18 cellular contexts compared by ENCODE assay signal in the genomic region with DNA sequence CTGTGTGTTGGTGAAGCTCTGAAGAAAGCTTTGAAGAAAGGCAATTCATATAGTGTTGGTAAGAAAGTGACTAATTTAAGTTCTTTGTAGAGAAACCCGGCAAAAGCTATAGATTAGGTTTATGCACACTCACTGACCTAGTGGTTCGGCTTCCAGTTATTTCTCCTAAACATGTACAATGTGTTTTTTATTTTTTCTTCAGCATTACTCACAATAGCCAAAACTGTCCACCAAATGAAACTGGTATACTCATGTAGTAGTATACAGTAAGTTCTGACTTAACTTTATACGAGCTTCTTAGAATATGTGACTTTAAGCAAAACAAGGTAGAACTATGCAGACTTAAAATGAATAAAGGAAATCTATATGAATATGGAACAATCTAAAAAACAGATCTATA. TPM values are rescaled to one million over a fixed set of nuclear protein-coding genes. Genes with fewer than 3 reads are reported as not detected.
DNase-seq lines count a peak whose midpoint lies in the region; ATAC-seq, FAIRE-seq and TF ChIP-seq lines count a peak whose summit lies in the region.
"Had no signal": no experiment of that assay in that cellular context is flagged by ENCODE, and none has a peak within 500 bp of the region (broad histone marks: within the 10 kb centered on the region; RNA-seq: fewer than 3 reads in every experiment).

No MANE protein-coding gene starts in this region.

- H3K4me1 Mint-ChIP-seq in activated CD8-positive, alpha-beta T cell treated with anti-CD3 and anti-CD28 coated beads for 36 hours (ENCODE audit: low read depth) = peaks cover 26% of the 10 kb centered on the region
- no peaks in the 10 kb centered on the region for H3K4me1 Mint-ChIP-seq in activated CD8-positive, alpha-beta T cell treated with anti-CD3 and anti-CD28 coated beads, Interleukin-2, amount 10 ng/mL, durations not matched to agents 7 days and 5 days (ENCODE audit: low read depth)
- peaks cover 10% of the 10 kb centered on the region for H3K4me1 Mint-ChIP-seq in activated T-helper 17 cell treated with anti-CD3 and anti-CD28 coated beads, Interleukin-2, amount 50 U/mL, for 72 hours
- H3K4me1 Mint-ChIP-seq: GM23338, H9 had no signal

- WGBS in ovary, 3 donors = 94 to 97% (median 95%) methylated on average over 3 of the region's 3 CpGs

- no peak for DNase-seq in activated CD8-positive, alpha-beta T cell treated with anti-CD3 and anti-CD28 coated beads for 36 hours
- no peak for DNase-seq in activated CD8-positive, alpha-beta T cell treated with anti-CD3 and anti-CD28 coated beads, Interleukin-2, amount 10 ng/mL, durations not matched to agents 7 days and 5 days
- no peak for DNase-seq in GM18507 (ENCODE audit: extremely low spot score, insufficient read length, low read depth)
- DNase-seq in ovary = no peak
- DNase-seq in ureter (ENCODE audit: low spot score) = no peak
- DNase-seq: 8988T; C1 segment of cervical spinal cord; Caco-2; CD4-positive, alpha-beta memory T cell; DMS153; DND-41; GDM1; H9 had no signal

- no peak overlapping the region for H3K27ac Mint-ChIP-seq in activated CD8-positive, alpha-beta T cell treated with anti-CD3 and anti-CD28 coated beads for 36 hours
- no peak overlapping the region for H3K27ac Mint-ChIP-seq in activated CD8-positive, alpha-beta T cell treated with anti-CD3 and anti-CD28 coated beads, Interleukin-2, amount 10 ng/mL, durations not matched to agents 7 days and 5 days
- no peak overlapping the region for H3K27ac Mint-ChIP-seq in activated T-helper 17 cell treated with anti-CD3 and anti-CD28 coated beads, Interleukin-2, amount 50 U/mL, for 72 hours
- H3K27ac Mint-ChIP-seq: GM23338, H9 had no signal

- POLR2A ChIA-PET in activated CD8-positive, alpha-beta T cell treated with anti-CD3 and anti-CD28 coated beads for 36 hours (lab: Charles Lee) = interaction anchor here (1.1 kb wide), 1 partner anchor 44 kb away, joined by 5 read pairs; a partner anchor contains a TSS
- POLR2A ChIA-PET in activated CD8-positive, alpha-beta T cell treated with anti-CD3 and anti-CD28 coated beads, Interleukin-2, amount 10 ng/mL, durations not matched to agents 7 days and 5 days (lab: Charles Lee) = no interaction called here

- H3K36me3 ChIP-seq in ovary = no peaks in the 10 kb centered on the region

- peaks cover 9% of the 10 kb centered on the region for H3K9me3 Mint-ChIP-seq in activated CD8-positive, alpha-beta T cell treated with anti-CD3 and anti-CD28 coated beads for 36 hours
- H3K9me3 Mint-ChIP-seq in activated CD8-positive, alpha-beta T cell treated with anti-CD3 and anti-CD28 coated beads, Interleukin-2, amount 10 ng/mL, durations not matched to agents 7 days and 5 days (ENCODE audit: insufficient read depth) = peaks cover 14% of the 10 kb centered on the region
- no peaks in the 10 kb centered on the region for H3K9me3 Mint-ChIP-seq in activated T-helper 17 cell treated with anti-CD3 and anti-CD28 coated beads, Interleukin-2, amount 50 U/mL, for 72 hours

- H3K27me3 Mint-ChIP-seq in activated CD8-positive, alpha-beta T cell treated with anti-CD3 and anti-CD28 coated beads for 36 hours = no peaks in the 10 kb centered on the region
- H3K27me3 Mint-ChIP-seq in activated CD8-positive, alpha-beta T cell treated with anti-CD3 and anti-CD28 coated beads, Interleukin-2, amount 10 ng/mL, durations not matched to agents 7 days and 5 days (ENCODE audit: low read depth) = no peaks in the 10 kb centered on the region
- no peaks in the 10 kb centered on the region for H3K27me3 Mint-ChIP-seq in activated T-helper 17 cell treated with anti-CD3 and anti-CD28 coated beads, Interleukin-2, amount 50 U/mL, for 72 hours
- H3K27me3 Mint-ChIP-seq: CD4-positive, alpha-beta memory T cell had no signal

- no peak for TF ChIP-seq CTCF in activated CD8-positive, alpha-beta T cell treated with anti-CD3 and anti-CD28 coated beads for 36 hours (IDR thresholded peaks at IDR 0.05)
- TF ChIP-seq CTCF in ovary (IDR thresholded peaks at IDR 0.05) = no peak

- H3K27ac ChIP-seq in ovary = no peak overlapping the region
- H3K27ac ChIP-seq: A549 had no signal

- intact Hi-C loops in activated CD8-positive, alpha-beta T cell treated with anti-CD3 and anti-CD28 coated beads for 36 hours (cut with micrococcal nuclease) = no loop called here
- intact Hi-C loops in ovary (cut with DNase I) = no loop called here

- H3K9me3 ChIP-seq in ovary = peaks cover 2 to 4% of the 10 kb centered on the region in 2 donors
- H3K9me3 ChIP-seq: Caco-2 had no signal

- CTCF ChIA-PET in activated CD8-positive, alpha-beta T cell treated with anti-CD3 and anti-CD28 coated beads for 36 hours (lab: Charles Lee) = no interaction called here
- CTCF ChIA-PET in activated CD8-positive, alpha-beta T cell treated with anti-CD3 and anti-CD28 coated beads, Interleukin-2, amount 10 ng/mL, durations not matched to agents 7 days and 5 days (lab: Charles Lee) = no interaction called here

- peaks cover 60% of the 10 kb centered on the region for H3K36me3 Mint-ChIP-seq in activated CD8-positive, alpha-beta T cell treated with anti-CD3 and anti-CD28 coated beads for 36 hours (ENCODE audit: low read depth)
- H3K36me3 Mint-ChIP-seq in activated CD8-positive, alpha-beta T cell treated with anti-CD3 and anti-CD28 coated beads, Interleukin-2, amount 10 ng/mL, durations not matched to agents 7 days and 5 days (ENCODE audit: low read depth) = peaks cover 68% of the 10 kb centered on the region
- peaks cover 96% of the 10 kb centered on the region for H3K36me3 Mint-ChIP-seq in activated T-helper 17 cell treated with anti-CD3 and anti-CD28 coated beads, Interleukin-2, amount 50 U/mL, for 72 hours (ENCODE audit: low read depth)

- no peaks in the 10 kb centered on the region for H3K27me3 ChIP-seq in ovary

- no peak for TF ChIP-seq POLR2A in ovary (IDR thresholded peaks at IDR 0.05)

- no peak overlapping the region for H3K4me3 ChIP-seq in ovary
- H3K4me3 ChIP-seq: A549, GM12878, GM23338 had no signal

- no peak overlapping the region for H3K4me3 Mint-ChIP-seq in activated CD8-positive, alpha-beta T cell treated with anti-CD3 and anti-CD28 coated beads for 36 hours
- H3K4me3 Mint-ChIP-seq in activated CD8-positive, alpha-beta T cell treated with anti-CD3 and anti-CD28 coated beads, Interleukin-2, amount 10 ng/mL, durations not matched to agents 7 days and 5 days = no peak overlapping the region
- H3K4me3 Mint-ChIP-seq in activated T-helper 17 cell treated with anti-CD3 and anti-CD28 coated beads, Interleukin-2, amount 50 U/mL, for 72 hours = no peak overlapping the region
- H3K4me3 Mint-ChIP-seq: CD4-positive, alpha-beta memory T cell; GM23338; H9 had no signal

- FAIRE-seq in GM18507 (lab: Jason Lieb, UNC) = peak; percentile 29
- FAIRE-seq: A549, GM12878 had no signal

- TF ChIP-seq EP300 in ovary (IDR thresholded peaks at IDR 0.05) = no peak

- no peaks in the 10 kb centered on the region for H3K4me1 ChIP-seq in ovary (ENCODE audit: insufficient read depth)
- H3K4me1 ChIP-seq: A549, Caco-2 had no signal

- peak; percentile 20 for ATAC-seq in activated CD8-positive, alpha-beta T cell treated with anti-CD3 and anti-CD28 coated beads for 36 hours
- ATAC-seq in activated CD8-positive, alpha-beta T cell treated with anti-CD3 and anti-CD28 coated beads, Interleukin-2, amount 10 ng/mL, durations not matched to agents 7 days and 5 days = no peak
- peak; percentile 29 for ATAC-seq in activated T-helper 17 cell treated with anti-CD3 and anti-CD28 coated beads, Interleukin-2, amount 50 U/mL, for 72 hours (replicated peaks)
- ATAC-seq: A549, GM12878, GM23338, HCT116 had no signal

RNA-seq across cellular contexts. Expression of a gene that starts 44.8 kb away (rescaled TPM):
- 10 to 100 TPM; 65.2 to 67.4 TPM for total RNA-seq in activated CD8-positive, alpha-beta T cell treated with anti-CD3 and anti-CD28 coated beads for 36 hours
- total RNA-seq in activated CD8-positive, alpha-beta T cell treated with anti-CD3 and anti-CD28 coated beads, Interleukin-2, amount 10 ng/mL, durations not matched to agents 7 days and 5 days = 10 to 100 TPM; 50.2 to 53.5 TPM
- 10 to 100 TPM; 53.9 to 91.0 TPM for total RNA-seq in activated T-helper 17 cell treated with anti-CD3 and anti-CD28 coated beads, Interleukin-2, amount 50 U/mL, for 72 hours
- total RNA-seq in ovary (100 to 1,000 TPM in 6 of 7 donors, 10 to 100 TPM in 1; 96.0 to 122 (median 110) TPM), ureter (102 TPM)
- polyA plus RNA-seq in ovary = 100 to 1,000 TPM in 1 of 2 donors, 10 to 100 TPM in 1; 58.8 to 105 TPM
